21 cellular contexts compared by ENCODE assay signal in genomic region chr17:60679287-60679686, GRCh38. TPM values are rescaled to one million over a fixed set of nuclear protein-coding genes. Genes with fewer than 3 reads are reported as not detected.
DNase-seq lines count a peak whose midpoint lies in the region; ATAC-seq lines count a peak whose summit lies in the region.
"Had no signal": no experiment of that assay in that cellular context is flagged by ENCODE, and none has a peak within 500 bp of the region (broad histone marks: within the 10 kb centered on the region; RNA-seq: fewer than 3 reads in every experiment).

No MANE protein-coding gene starts in this region.

- H3K27me3 Mint-ChIP-seq in activated CD8-positive, alpha-beta memory T cell treated with anti-CD3 and anti-CD28 coated beads, Interleukin-2, amount 10 ng/mL, durations not matched to agents 7 days and 5 days: no peaks in the 10 kb centered on the region
- H3K27me3 Mint-ChIP-seq in T-cell: no peaks in the 10 kb centered on the region
- H3K27me3 Mint-ChIP-seq in immature natural killer cell (ENCODE audit: low read depth in 3 of 3): peaks cover 0 to 4% (median 0%) of the 10 kb centered on the region in 3 donors
- H3K27me3 Mint-ChIP-seq: dendritic cell treated with granulocyte-macrophage colony-stimulating factor and Interleukin-4, amounts not matched to agents 40 ng/mL and 50 ng/mL, for 4 days had no signal

- H3K27ac Mint-ChIP-seq in activated CD8-positive, alpha-beta memory T cell treated with anti-CD3 and anti-CD28 coated beads, Interleukin-2, amount 10 ng/mL, durations not matched to agents 7 days and 5 days: no peak overlapping the region
- H3K27ac Mint-ChIP-seq in T-cell (no peak overlapping the region), immature natural killer cell (peak overlapping the region in 1 of 6 donors; percentile 43)
- H3K27ac Mint-ChIP-seq in stimulated activated effector memory CD8-positive, alpha-beta T cell treated with anti-CD3 and anti-CD28 coated beads, Interleukin-12 subunit alpha, Interleukin-12 subunit beta, amount 100 ng/mL, for 72 hours: no peak overlapping the region
- H3K27ac Mint-ChIP-seq: dendritic cell treated with granulocyte-macrophage colony-stimulating factor and Interleukin-4, amounts not matched to agents 40 ng/mL and 50 ng/mL, for 4 days had no signal

- peak overlapping the region; percentile 16 for H3K4me3 Mint-ChIP-seq in activated CD8-positive, alpha-beta memory T cell treated with anti-CD3 and anti-CD28 coated beads, Interleukin-2, amount 10 ng/mL, durations not matched to agents 7 days and 5 days
- H3K4me3 Mint-ChIP-seq in T-cell (peak overlapping the region; percentile 38 to 92 (median 71)), immature natural killer cell (peak overlapping the region; percentile 48 to 70 (median 66))
- peak overlapping the region; percentile 94 for H3K4me3 Mint-ChIP-seq in stimulated activated effector memory CD8-positive, alpha-beta T cell treated with anti-CD3 and anti-CD28 coated beads, Interleukin-12 subunit alpha, Interleukin-12 subunit beta, amount 100 ng/mL, for 72 hours
- H3K4me3 Mint-ChIP-seq: dendritic cell treated with granulocyte-macrophage colony-stimulating factor and Interleukin-4, amounts not matched to agents 40 ng/mL and 50 ng/mL, for 4 days had no signal

- POLR2A ChIA-PET in T-cell (lab: Charles Lee): no interaction called here

- H3K36me3 Mint-ChIP-seq in activated CD8-positive, alpha-beta memory T cell treated with anti-CD3 and anti-CD28 coated beads, Interleukin-2, amount 10 ng/mL, durations not matched to agents 7 days and 5 days: no peaks in the 10 kb centered on the region
- peaks cover 13% of the 10 kb centered on the region for H3K36me3 Mint-ChIP-seq in T-cell
- H3K36me3 Mint-ChIP-seq in immature natural killer cell: peaks cover 0 to 16% (median 13%) of the 10 kb centered on the region in 3 donors
- peaks cover 22% of the 10 kb centered on the region for H3K36me3 Mint-ChIP-seq in stimulated activated effector memory CD8-positive, alpha-beta T cell treated with anti-CD3 and anti-CD28 coated beads, Interleukin-12 subunit alpha, Interleukin-12 subunit beta, amount 100 ng/mL, for 72 hours

- DNase-seq in activated CD8-positive, alpha-beta memory T cell treated with anti-CD3 and anti-CD28 coated beads, Interleukin-2, amount 10 ng/mL, durations not matched to agents 7 days and 5 days: no peak
- DNase-seq in activated CD8-positive, alpha-beta memory T cell treated with anti-CD3 and anti-CD28 coated beads for 24 hours: no peak
- no peak for DNase-seq in T-cell
- DNase-seq in immature natural killer cell: no peak
- no peak for DNase-seq in stimulated activated effector memory CD8-positive, alpha-beta T cell treated with anti-CD3 and anti-CD28 coated beads, Interleukin-12 subunit alpha, Interleukin-12 subunit beta, amount 100 ng/mL, for 72 hours (ENCODE audit: low spot score in 2 of 2)
- DNase-seq in HuH-7.5 (ENCODE audit: low spot score): no peak
- no peak for DNase-seq in MV-4-11 (lab: John Stamatoyannopoulos, UW)
- DNase-seq: ACHN; C1 segment of cervical spinal cord; DMS153; GF-D8; GOT3; heart right ventricle; left ventricle myocardium inferior; NCI-H1436 treated with DMSO at 0.1 percent for 48 hours; NCI-H2171; NCI-H526 treated with DMSO at 0.1 percent for 48 hours; right lobe of liver; stimulated activated CD4-positive, alpha-beta T cell treated with anti-CD3 and anti-CD28 coated beads, Interleukin-15, amount 100 ng/mL, for 24 hours had no signal

- CTCF ChIA-PET in activated CD8-positive, alpha-beta memory T cell treated with anti-CD3 and anti-CD28 coated beads, Interleukin-2, amount 10 ng/mL, durations not matched to agents 7 days and 5 days (lab: Charles Lee): no interaction called here
- CTCF ChIA-PET in T-cell (lab: Charles Lee): interaction anchor here in 1 of 2 donors (0.7 kb wide), 1 partner anchor 80 kb away, joined by 3 read pairs; no protein-coding TSS in a partner anchor

- no peaks in the 10 kb centered on the region for H3K9me3 Mint-ChIP-seq in activated CD8-positive, alpha-beta memory T cell treated with anti-CD3 and anti-CD28 coated beads, Interleukin-2, amount 10 ng/mL, durations not matched to agents 7 days and 5 days (ENCODE audit: low read depth)
- H3K9me3 Mint-ChIP-seq in T-cell: peaks cover 0 to 3% (median 0%) of the 10 kb centered on the region in 3 donors
- peaks cover 0 to 2% (median 0%) of the 10 kb centered on the region in 6 donors for H3K9me3 Mint-ChIP-seq in immature natural killer cell
- peaks cover 2% of the 10 kb centered on the region for H3K9me3 Mint-ChIP-seq in stimulated activated effector memory CD8-positive, alpha-beta T cell treated with anti-CD3 and anti-CD28 coated beads, Interleukin-12 subunit alpha, Interleukin-12 subunit beta, amount 100 ng/mL, for 72 hours

- ATAC-seq in activated CD8-positive, alpha-beta memory T cell treated with anti-CD3 and anti-CD28 coated beads, Interleukin-2, amount 10 ng/mL, durations not matched to agents 7 days and 5 days: no peak
- ATAC-seq in T-cell (replicated peaks in 1 of 4): no peak
- no peak for ATAC-seq in stimulated activated effector memory CD8-positive, alpha-beta T cell treated with anti-CD3 and anti-CD28 coated beads, Interleukin-12 subunit alpha, Interleukin-12 subunit beta, amount 100 ng/mL, for 72 hours
- ATAC-seq in GM21360 (IDR thresholded peaks at IDR 0.05; ENCODE audit: unreplicated experiment): no peak
- ATAC-seq: heart right ventricle, right lobe of liver had no signal

- H3K4me1 Mint-ChIP-seq in activated CD8-positive, alpha-beta memory T cell treated with anti-CD3 and anti-CD28 coated beads, Interleukin-2, amount 10 ng/mL, durations not matched to agents 7 days and 5 days: peaks cover 18% of the 10 kb centered on the region
- H3K4me1 Mint-ChIP-seq in T-cell (peaks cover 18 to 22% (median 21%) of the 10 kb centered on the region in 3 donors), immature natural killer cell (peaks cover 23 to 34% of the 10 kb centered on the region in 2 donors)
- peaks cover 25% of the 10 kb centered on the region for H3K4me1 Mint-ChIP-seq in stimulated activated effector memory CD8-positive, alpha-beta T cell treated with anti-CD3 and anti-CD28 coated beads, Interleukin-12 subunit alpha, Interleukin-12 subunit beta, amount 100 ng/mL, for 72 hours

RNA-seq across cellular contexts. Expression of gene BCAS3, which starts 1.6 kb away (rescaled TPM):
- total RNA-seq in activated CD8-positive, alpha-beta memory T cell treated with anti-CD3 and anti-CD28 coated beads, Interleukin-2, amount 10 ng/mL, durations not matched to agents 7 days and 5 days: 10 to 100 TPM; 13.7 to 25.8 TPM
- 10 to 100 TPM; 33.8 to 57.8 (median 38.1) TPM for total RNA-seq in T-cell
- polyA plus RNA-seq in immature natural killer cell: 10 to 100 TPM; 26.3 to 53.8 (median 50.1) TPM

Comparison
In these comparisons a context has a peak if more than half of its experiments do, and no peak if none do; other contexts are left out.
1. H3K4me3 Mint-ChIP-seq: peak in every context shown above with its lines; median percentile 94 in stimulated activated effector memory CD8-positive, alpha-beta T cell treated with anti-CD3 and anti-CD28 coated beads, Interleukin-12 subunit alpha, Interleukin-12 subunit beta, amount 100 ng/mL, for 72 hours; 71 in T-cell; 66 in immature natural killer cell; 16 in activated CD8-positive, alpha-beta memory T cell treated with anti-CD3 and anti-CD28 coated beads, Interleukin-2, amount 10 ng/mL, durations not matched to agents 7 days and 5 days.